ENCODE assay signal across 8 cellular contexts in genomic region chr3:184230603-184231528, GRCh38. TPM values are rescaled to one million over a fixed set of nuclear protein-coding genes. Genes with fewer than 3 reads are reported as not detected.
DNase-seq lines count a peak whose midpoint lies in the region; ATAC-seq, FAIRE-seq and TF ChIP-seq lines count a peak whose summit lies in the region.

No MANE protein-coding gene starts in this region.

- peak overlapping the region; percentile 73 for H3K23ac ChIP-seq in neuronal stem cell (ENCODE audit: low read depth, low read length, poor library complexity)

- no peak overlapping the region for H3K27ac ChIP-seq in neuronal stem cell (replicated peaks; ENCODE audit: low read length)

- POLR2A ChIA-PET in Caco-2 (lab: Charles Lee): interaction anchor here (0.5 to 0.6 kb wide), 2 partner anchors 15 to 331 kb away, joined by 3 to 5 read pairs; partner anchors contain the start of gene EPHB3

- peaks cover 9% of the 10 kb centered on the region for H3K4me1 ChIP-seq in Caco-2
- H3K4me1 ChIP-seq in neuronal stem cell (ENCODE audit: control insufficient read depth in 2 of 2, insufficient read depth in 1 of 2, low read depth in 1 of 2, low read length in 2 of 2): peaks cover 4 to 7% of the 10 kb centered on the region in 2 donors

- H3K9ac ChIP-seq in neuronal stem cell (ENCODE audit: low read depth, low read length, poor library complexity): no peak overlapping the region

- no peak overlapping the region for H2BK5ac ChIP-seq in neuronal stem cell (ENCODE audit: low read length)

- peak overlapping the region; percentile 80 for H3K18ac ChIP-seq in neuronal stem cell (ENCODE audit: low read length)

- no peak overlapping the region for H2BK12ac ChIP-seq in neuronal stem cell (ENCODE audit: low read length)

- BruUV-seq in Caco-2 (replicated peaks; lab: Mats Ljungman, UMichigan): no TSS peak

- peak overlapping the region; percentile 70 for H3K4me3 Mint-ChIP-seq in Caco-2 (ENCODE audit: unreplicated experiment)

- no peak for FAIRE-seq in GM12891 (lab: Jason Lieb, UNC)

- DNase-seq in Caco-2 (no peak), NCI-H1417 (lab: John Stamatoyannopoulos, UW) (peak; percentile 14 to 84 (median 80)), cerebellar cortex (ENCODE audit: low spot score) (peak; percentile 80), neuronal stem cell (ENCODE audit: low spot score) (no peak), GM12891 (ENCODE audit: insufficient read length, low spot score) (no peak), HK-2 (ENCODE audit: unreplicated experiment) (no peak)
- DNase-seq in activated CD8-positive, alpha-beta memory T cell treated with anti-CD3 and anti-CD28 coated beads, Interleukin-2, amount 50 U/mL, for 48 hours: no peak

- peak overlapping the region; percentile 75 for H2AK5ac ChIP-seq in neuronal stem cell (ENCODE audit: low read depth, low read length)

- no peak for TF ChIP-seq POLR2A in GM12891 (IDR thresholded peaks at IDR 0.05; ENCODE audit: low read depth, low read length)

- no peak overlapping the region for H3K4ac ChIP-seq in neuronal stem cell (ENCODE audit: low read length)

- H3K27ac Mint-ChIP-seq in Caco-2 (ENCODE audit: unreplicated experiment): no peak overlapping the region

- peak overlapping the region; percentile 82 for H3K14ac ChIP-seq in neuronal stem cell (ENCODE audit: low read length)

- intact Hi-C loops in Caco-2 (cut with micrococcal nuclease; ENCODE audit: unreplicated experiment): loop anchor here (2.0 kb wide), 1 partner anchor 18 kb away; the partner anchor contains the start of genes ALG3 and EEF1AKMT4

- peaks cover 2% of the 10 kb centered on the region for H3K79me1 ChIP-seq in neuronal stem cell (ENCODE audit: low read depth, low read length)

- H2AFZ ChIP-seq in neuronal stem cell (ENCODE audit: low read length): peak overlapping the region; percentile 97

- no peak for TF ChIP-seq CTCF in Caco-2 (IDR thresholded peaks at IDR 0.05; ENCODE audit: insufficient read depth in 1 of 2, low read depth in 1 of 2, low read length in 1 of 2, severe bottlenecking in 1 of 2, unreplicated experiment in 1 of 2)

- H2BK120ac ChIP-seq in neuronal stem cell (ENCODE audit: low read depth, low read length): no peak overlapping the region

- H3K9me3 ChIP-seq in Caco-2 (no peaks in the 10 kb centered on the region), neuronal stem cell (replicated peaks in 1 of 2; ENCODE audit: control insufficient read depth in 2 of 2, insufficient read depth in 1 of 2, low read depth in 1 of 2, low read length in 2 of 2) (peaks cover 0 to 2% of the 10 kb centered on the region in 2 donors)

- no peak overlapping the region for H4K8ac ChIP-seq in neuronal stem cell (ENCODE audit: low read depth, low read length)

- H3K9me3 Mint-ChIP-seq in Caco-2 (ENCODE audit: unreplicated experiment): no peaks in the 10 kb centered on the region

- H3K36me3 Mint-ChIP-seq in Caco-2 (ENCODE audit: insufficient read depth, unreplicated experiment): peaks cover 4% of the 10 kb centered on the region

- H3K27me3 Mint-ChIP-seq in Caco-2 (ENCODE audit: insufficient read depth, unreplicated experiment): peaks cover 24% of the 10 kb centered on the region

- ATAC-seq in HG03565 (IDR thresholded peaks at IDR 0.05; ENCODE audit: unreplicated experiment): no peak

- CTCF ChIA-PET in Caco-2 (lab: Charles Lee): no interaction called here

- peaks cover 7% of the 10 kb centered on the region for H3K4me1 Mint-ChIP-seq in Caco-2 (ENCODE audit: low read depth, unreplicated experiment)

- H3K27me3 ChIP-seq in Caco-2 (replicated peaks; ENCODE audit: control insufficient read depth, insufficient read depth, low read length) (peaks cover 5% of the 10 kb centered on the region), neuronal stem cell (ENCODE audit: control insufficient read depth in 3 of 3, insufficient read depth in 3 of 3, low read depth in 1 of 3, low read length in 3 of 3) (peaks cover 31 to 94% (median 56%) of the 10 kb centered on the region in 3 experiments)

- peak overlapping the region; percentile 58 for H3K4me3 ChIP-seq in Caco-2 (ENCODE audit: low read depth, low read length)
- peak overlapping the region in 1 of 2 donors; percentile 68 for H3K4me3 ChIP-seq in neuronal stem cell (ENCODE audit: low read length in 2 of 2)

- H2BK15ac ChIP-seq in neuronal stem cell (ENCODE audit: low read length): no peak overlapping the region

- WGBS in neuronal stem cell (ENCODE audit: extremely low coverage in 2 of 2, insufficient read length in 2 of 2, insufficient replicate concordance in 1 of 2), 2 donors: no CpG with 5 or more reads among the region's 79 CpGs

- no peaks in the 10 kb centered on the region for H3K36me3 ChIP-seq in Caco-2 (ENCODE audit: control insufficient read depth, insufficient read depth, low read length)
- H3K36me3 ChIP-seq in neuronal stem cell (replicated peaks in 1 of 2; ENCODE audit: control insufficient read depth in 2 of 2, insufficient read depth in 2 of 2, low read length in 2 of 2): no peaks in the 10 kb centered on the region

- H3K4me2 ChIP-seq in neuronal stem cell (ENCODE audit: insufficient read depth, low read length, poor library complexity, severe bottlenecking): peak overlapping the region; percentile 80

- H4K91ac ChIP-seq in neuronal stem cell (ENCODE audit: low read depth, low read length, poor library complexity): no peak overlapping the region

TF ChIP-seq in GM12891, 5 proteins besides CTCF, POLR2A, EP300 and RAD21:
- TF ChIP-seq SPI1 (IDR thresholded peaks at IDR 0.05; ENCODE audit: low read depth, low read length) (no peak), POLR2AphosphoS5 (IDR thresholded peaks at IDR 0.05; ENCODE audit: low read depth, low read length) (no peak), PAX5 (IDR thresholded peaks at IDR 0.05; ENCODE audit: insufficient read depth, low read length, severe bottlenecking) (no peak), TAF1 (IDR thresholded peaks at IDR 0.05; ENCODE audit: low read depth, low read length) (no peak), POU2F2 (IDR thresholded peaks at IDR 0.05; ENCODE audit: low read depth, low read length) (no peak)

RNA-seq across cellular contexts. Expression of gene VWA5B2, which starts 1.5 kb away (rescaled TPM):
- 0.79 and 1.6 TPM in 2 replicates for total RNA-seq in Caco-2 (2022)
- polyA plus RNA-seq in neuronal stem cell (2013, experiment 1 of 2): 0.13 TPM
- 0.21 TPM for polyA plus RNA-seq in neuronal stem cell (2013, experiment 2 of 2)
- 0.08 TPM for polyA plus RNA-seq in GM12891 (2012; ENCODE audit: low read depth, missing spikeins)

RNA-seq across cellular contexts. Expression of gene ALG3, which starts 17.9 kb away (rescaled TPM):
- total RNA-seq in Caco-2 (2022): 73.4 and 74.9 TPM in 2 replicates
- polyA plus RNA-seq in neuronal stem cell (2013, experiment 1 of 2): 34.1 TPM
- 34.0 TPM for polyA plus RNA-seq in neuronal stem cell (2013, experiment 2 of 2)
- polyA plus RNA-seq in GM12891 (2012; ENCODE audit: low read depth, missing spikeins): 29.7 TPM

RNA-seq across cellular contexts. Expression of gene EEF1AKMT4, which starts 18.6 kb away (rescaled TPM):
- 12.1 and 13.1 TPM in 2 replicates for total RNA-seq in Caco-2 (2022)
- polyA plus RNA-seq in neuronal stem cell (2013, experiment 1 of 2): 2.8 TPM
- 2.5 TPM for polyA plus RNA-seq in neuronal stem cell (2013, experiment 2 of 2)
- 5.7 TPM for polyA plus RNA-seq in GM12891 (2012; ENCODE audit: low read depth, missing spikeins)

RNA-seq across cellular contexts. Expression of gene CAMK2N2, which starts 30.5 kb away (rescaled TPM):
- 0.46 and 0.66 TPM in 2 replicates for total RNA-seq in Caco-2 (2022)
- 2.9 TPM for polyA plus RNA-seq in neuronal stem cell (2013, experiment 1 of 2)
- 2.7 TPM for polyA plus RNA-seq in neuronal stem cell (2013, experiment 2 of 2)
- polyA plus RNA-seq in GM12891 (2012; ENCODE audit: low read depth, missing spikeins): not detected

RNA-seq across cellular contexts. Expression of gene ABCF3, which starts 44.9 kb away (rescaled TPM):
- total RNA-seq in Caco-2 (2022): 68.8 and 69.8 TPM in 2 replicates
- 17.7 TPM for polyA plus RNA-seq in neuronal stem cell (2013, experiment 1 of 2)
- polyA plus RNA-seq in neuronal stem cell (2013, experiment 2 of 2): 16.0 TPM
- polyA plus RNA-seq in GM12891 (2012; ENCODE audit: low read depth, missing spikeins): 29.8 TPM

Comparison
In these comparisons a context has a peak if more than half of its experiments do, and no peak if none do; other contexts are left out.
1. DNase-seq: peak in NCI-H1417 (3 of 3) and cerebellar cortex (single experiment); none in Caco-2 (0 of 2), neuronal stem cell (single experiment), GM12891 (single experiment), activated CD8-positive, alpha-beta memory T cell treated with anti-CD3 and anti-CD28 coated beads, Interleukin-2, amount 50 U/mL, for 48 hours (single experiment) and HK-2 (single experiment).